In genomic region chr11:22536036-22536435, GRCh38 we compare ENCODE assay signal across 21 cellular contexts.
DNase-seq lines count a peak whose midpoint lies in the region; ATAC-seq, FAIRE-seq and TF ChIP-seq lines count a peak whose summit lies in the region.
"Had no signal": no experiment of that assay in that cellular context is flagged by ENCODE, and none has a peak within 500 bp of the region (broad histone marks: within the 10 kb centered on the region; RNA-seq: fewer than 3 reads in every experiment).

No MANE protein-coding gene starts in this region.

- DNase-seq in COLO829 (ENCODE audit: low spot score) = peak; percentile 65
- peak; percentile 28 for DNase-seq in HT1080 (ENCODE audit: low read depth)
- DNase-seq in bronchial epithelial cell (ENCODE audit: low read depth) = peak; percentile 58
- peak; percentile 15 for DNase-seq in kidney tubule cell (ENCODE audit: low spot score)
- no peak for DNase-seq in NCI-H226
- DNase-seq in occipital lobe (lab: John Stamatoyannopoulos, UW) = no peak
- DNase-seq: BE2C, DMS79 treated with DMSO at 0.1 percent for 48 hours, H9, KG1, NCI-H1417, NCI-H1694 treated with DMSO at 0.1 percent for 48 hours, NCI-H2081 treated with DMSO at 0.1 percent for 48 hours, NCI-H2171 treated with DMSO at 0.1 percent for 48 hours, NCI-H446, NCI-H526, T-cell had no signal

- no peaks in the 10 kb centered on the region for H3K27me3 ChIP-seq in bronchial epithelial cell (ENCODE audit: control insufficient read depth, insufficient read depth, low read length)
- H3K27me3 ChIP-seq: BE2C, SJCRH30 had no signal

- no peak for TF ChIP-seq CTCF in bronchial epithelial cell (IDR thresholded peaks at IDR 0.05; ENCODE audit: insufficient read depth, low read length, severe bottlenecking)

- no peak for ATAC-seq in GM21529 (IDR thresholded peaks at IDR 0.05; ENCODE audit: unreplicated experiment)
- ATAC-seq: A549, T-cell had no signal

- no peak overlapping the region for H3K4me3 ChIP-seq in bronchial epithelial cell (ENCODE audit: low read depth, low read length)
- H3K4me3 ChIP-seq: A549, SJCRH30 had no signal

- H3K36me3 ChIP-seq in bronchial epithelial cell (ENCODE audit: control insufficient read depth, insufficient read depth, low read length) = no peaks in the 10 kb centered on the region
- H3K36me3 ChIP-seq: BE2C, SJCRH30 had no signal

- no peak for FAIRE-seq in bronchial epithelial cell (lab: Jason Lieb, UNC)
- FAIRE-seq: A549, GM12891 had no signal

Comparison
In these comparisons a context has a peak if more than half of its experiments do, and no peak if none do; other contexts are left out.
1. DNase-seq: peak in COLO829 (single experiment), HT1080 (single experiment), bronchial epithelial cell (single experiment) and kidney tubule cell (single experiment); none in NCI-H226 (single experiment) and occipital lobe (single experiment).